In genomic region chr2:60581461-60582282, GRCh38 we compare ENCODE assay signal across 8 cellular contexts. TPM values are rescaled to one million over a fixed set of nuclear protein-coding genes. Genes with fewer than 3 reads are reported as not detected.
DNase-seq lines count a peak whose midpoint lies in the region; ATAC-seq, FAIRE-seq and TF ChIP-seq lines count a peak whose summit lies in the region.

No MANE protein-coding gene starts in this region.

- BruUV-seq in Calu3 (replicated peaks; lab: Mats Ljungman, UMichigan) = no TSS peak

- no peaks in the 10 kb centered on the region for H3K9me3 ChIP-seq in thymus (ENCODE audit: control insufficient read depth)

- no peak for FAIRE-seq in RCC 7860 (lab: Jason Lieb, UNC)

- H3K36me3 ChIP-seq in thymus (ENCODE audit: control insufficient read depth, insufficient read depth) = no peaks in the 10 kb centered on the region

- H3K4me1 ChIP-seq in thymus (ENCODE audit: control insufficient read depth, insufficient read depth, low read length) = no peaks in the 10 kb centered on the region

- no peak overlapping the region for H3K27ac ChIP-seq in thymus (ENCODE audit: low read depth)

- 8% methylated on average over 59 of the region's 59 CpGs for WGBS in thymus

- H3K4me3 Mint-ChIP-seq in Calu3 (ENCODE audit: low read depth, unreplicated experiment) = peak overlapping the region; percentile 40

- no peak overlapping the region for H3K27ac Mint-ChIP-seq in Calu3 (ENCODE audit: unreplicated experiment)

- ATAC-seq in GM19463 (IDR thresholded peaks at IDR 0.05; ENCODE audit: unreplicated experiment) (peak; percentile 98), omental fat pad (ENCODE audit: low FRiP score) (peak; percentile 84)

- H3K9me3 Mint-ChIP-seq in Calu3 (ENCODE audit: low read depth, unreplicated experiment) = no peaks in the 10 kb centered on the region

- intact Hi-C loops in Calu3 (cut with micrococcal nuclease; ENCODE audit: unreplicated experiment) = loop anchor here (5.0 kb wide), 1 partner anchor 1819 kb away; no protein-coding TSS in a partner anchor

- DNase-seq in Calu3 = peak; percentile 81
- peak; percentile 68 for DNase-seq in HK-2 (ENCODE audit: unreplicated experiment)
- DNase-seq in RCC 7860 (ENCODE audit: low spot score) = peak; percentile 15
- peak; percentile 53 for DNase-seq in activated gamma-delta T cell treated with Interleukin-2 at 50 U/mL for 16 hours
- DNase-seq in globus pallidus (ENCODE audit: low spot score) = peak; percentile 59
- no peak for DNase-seq in omental fat pad (ENCODE audit: low spot score)

- peak; percentile 91 for TF ChIP-seq CTCF in Calu3 (IDR thresholded peaks at IDR 0.05; ENCODE audit: unreplicated experiment)
- peak in 1 of 3 donors; percentile 67 for TF ChIP-seq CTCF in omental fat pad (IDR thresholded peaks at IDR 0.05)

- CTCF ChIA-PET in Calu3 (lab: Charles Lee) = interaction anchor here (0.5 to 2.1 kb wide), 8 partner anchors 12 to 1556 kb away, joined by 3 to 11 read pairs (median 4); no protein-coding TSS in a partner anchor

- H3K4me1 Mint-ChIP-seq in Calu3 (ENCODE audit: low read depth, unreplicated experiment) = no peaks in the 10 kb centered on the region

- peaks cover 74% of the 10 kb centered on the region for H3K27me3 Mint-ChIP-seq in Calu3 (ENCODE audit: unreplicated experiment)

- H3K27me3 ChIP-seq in thymus (ENCODE audit: control insufficient read depth, insufficient read depth) = no peaks in the 10 kb centered on the region

- H3K36me3 Mint-ChIP-seq in Calu3 (ENCODE audit: insufficient read depth, unreplicated experiment) = no peaks in the 10 kb centered on the region

- H3K4me3 ChIP-seq in thymus (ENCODE audit: low read length) = peak overlapping the region; percentile 43

RNA-seq across cellular contexts. Expression of gene BCL11A, which starts 28.2 kb away (rescaled TPM):
- total RNA-seq in Calu3 (2022) = 8.1 and 8.5 TPM in 2 replicates
- 1 to 10 TPM in 2 of 4 donors, under 1 TPM in 2; 0.28 to 5.0 (median 1.1) TPM for total RNA-seq in omental fat pad
- 33.6 TPM for polyA plus RNA-seq in thymus
